10 cellular contexts compared by ENCODE assay signal in genomic region chr9:124279531-124280175, GRCh38. TPM values are rescaled to one million over a fixed set of nuclear protein-coding genes. Genes with fewer than 3 reads are reported as not detected.
DNase-seq lines count a peak whose midpoint lies in the region; ATAC-seq and TF ChIP-seq lines count a peak whose summit lies in the region.
"Had no signal": no experiment of that assay in that cellular context is flagged by ENCODE, and none has a peak within 500 bp of the region (broad histone marks: within the 10 kb centered on the region; RNA-seq: fewer than 3 reads in every experiment).

No MANE protein-coding gene starts in this region.

- no peak overlapping the region for H2AFZ ChIP-seq in ACC112 (ENCODE audit: low read length, unreplicated experiment)
- H2AFZ ChIP-seq in OCI-LY7 (ENCODE audit: low read length): no peak overlapping the region

- H3K9me3 ChIP-seq in SK-N-MC (ENCODE audit: low read depth, low read length) (no peaks in the 10 kb centered on the region), esophagus squamous epithelium (no peaks in the 10 kb centered on the region), OCI-LY7 (ENCODE audit: low read length) (no peaks in the 10 kb centered on the region)

- H3K27me3 ChIP-seq in ACC112 (ENCODE audit: insufficient read depth, low read length) (no peaks in the 10 kb centered on the region), esophagus squamous epithelium (no peaks in the 10 kb centered on the region)

- H4K20me1 ChIP-seq in OCI-LY7 (ENCODE audit: insufficient read depth, low read length): no peaks in the 10 kb centered on the region

- no peaks in the 10 kb centered on the region for H3K9me2 ChIP-seq in OCI-LY7 (ENCODE audit: insufficient read depth, low read length)

- H3K36me3 ChIP-seq in ACC112 (ENCODE audit: insufficient read depth, low read length) (no peaks in the 10 kb centered on the region; the same call in 1 of the 2 replicates), SK-N-MC (ENCODE audit: insufficient read depth, low read length) (no peaks in the 10 kb centered on the region), esophagus squamous epithelium (no peaks in the 10 kb centered on the region), OCI-LY7 (ENCODE audit: insufficient read depth, low read length) (no peaks in the 10 kb centered on the region; the same call in 1 of the 2 replicates)

- H3K9me3 Mint-ChIP-seq in osteocyte (ENCODE audit: unreplicated experiment): no peaks in the 10 kb centered on the region
- H3K9me3 Mint-ChIP-seq: activated CD4-positive, alpha-beta memory T cell treated with anti-CD3 and anti-CD28 coated beads for 36 hours had no signal

- TF ChIP-seq CTCF in esophagus squamous epithelium (IDR thresholded peaks at IDR 0.05) (no peak), osteocyte (IDR thresholded peaks at IDR 0.05) (no peak), OCI-LY7 (conservative IDR thresholded peaks at IDR 0.05; ENCODE audit: low read length) (no peak)

- H3K27ac Mint-ChIP-seq in osteocyte (ENCODE audit: unreplicated experiment): peak overlapping the region; percentile 99
- H3K27ac Mint-ChIP-seq: activated CD4-positive, alpha-beta memory T cell treated with anti-CD3 and anti-CD28 coated beads for 36 hours had no signal

- POLR2A ChIA-PET in OCI-LY7 (lab: Charles Lee): no interaction called here

- H3K4me3 ChIP-seq in ACC112 (ENCODE audit: low read depth, low read length) (no peak overlapping the region), SK-N-MC (no peak overlapping the region), esophagus squamous epithelium (no peak overlapping the region), OCI-LY7 (ENCODE audit: low read depth, low read length, poor library complexity, severe bottlenecking) (no peak overlapping the region)

- TF ChIP-seq POLR2A in esophagus squamous epithelium (IDR thresholded peaks at IDR 0.05): no peak

- no peak overlapping the region for H3K4me2 ChIP-seq in OCI-LY7 (ENCODE audit: low read length)

- ATAC-seq in GM19467 (IDR thresholded peaks at IDR 0.05; ENCODE audit: unreplicated experiment) (no peak), HG03196 (IDR thresholded peaks at IDR 0.05; ENCODE audit: unreplicated experiment) (no peak)

- intact Hi-C loops in esophagus squamous epithelium (cut with DNase I): no loop called here
- intact Hi-C loops in OCI-LY7 (cut with micrococcal nuclease; ENCODE audit: unreplicated experiment): no loop called here

- H3K36me3 Mint-ChIP-seq in osteocyte (ENCODE audit: unreplicated experiment): peaks cover 6% of the 10 kb centered on the region
- H3K36me3 Mint-ChIP-seq: activated CD4-positive, alpha-beta memory T cell treated with anti-CD3 and anti-CD28 coated beads for 36 hours had no signal

- no peak overlapping the region for H3K4me3 Mint-ChIP-seq in osteocyte (ENCODE audit: unreplicated experiment)
- H3K4me3 Mint-ChIP-seq: activated CD4-positive, alpha-beta memory T cell treated with anti-CD3 and anti-CD28 coated beads for 36 hours had no signal

- H3K9ac ChIP-seq in SK-N-MC (ENCODE audit: insufficient read length): no peak overlapping the region

- no peak for DNase-seq in SK-N-MC (ENCODE audit: low read depth, low spot score)
- no peak for DNase-seq in esophagus squamous epithelium (lab: John Stamatoyannopoulos, UW)
- DNase-seq in osteocyte (ENCODE audit: extremely low spot score, unreplicated experiment): no peak
- DNase-seq in activated CD4-positive, alpha-beta T cell treated with anti-CD3 and anti-CD28 coated beads for 48 hours: no peak
- no peak for DNase-seq in OCI-LY7 (ENCODE audit: low spot score)
- DNase-seq: activated CD4-positive, alpha-beta memory T cell treated with anti-CD3 and anti-CD28 coated beads for 36 hours; NCI-H2171 had no signal

- 59 to 69% methylated on average over 8 to 9 of the region's 11 CpGs for WGBS in esophagus squamous epithelium, 2 donors

- no TSS peak for BruUV-seq in OCI-LY7 (replicated peaks; lab: Mats Ljungman, UMichigan)

- H3K27ac ChIP-seq in ACC112 (ENCODE audit: low read depth, low read length) (peak overlapping the region; percentile 88), SK-N-MC (peak overlapping the region; percentile 67; the same call in 1 of the 2 replicates), esophagus squamous epithelium (peak overlapping the region; percentile 66 to 88 (median 80)), OCI-LY7 (ENCODE audit: low read depth, low read length, poor library complexity, severe bottlenecking) (no peak overlapping the region)

- peaks cover 60% of the 10 kb centered on the region for H3K4me1 ChIP-seq in ACC112 (ENCODE audit: control insufficient read depth, insufficient read depth, low read length, unreplicated experiment)
- peaks cover 18 to 81% (median 45%) of the 10 kb centered on the region in 3 donors for H3K4me1 ChIP-seq in esophagus squamous epithelium
- no peaks in the 10 kb centered on the region for H3K4me1 ChIP-seq in OCI-LY7 (ENCODE audit: insufficient read depth, low read length, poor library complexity, severe bottlenecking)

- no peaks in the 10 kb centered on the region for H3K27me3 Mint-ChIP-seq in osteocyte (ENCODE audit: unreplicated experiment)
- H3K27me3 Mint-ChIP-seq: activated CD4-positive, alpha-beta memory T cell treated with anti-CD3 and anti-CD28 coated beads for 36 hours had no signal

- peaks cover 84% of the 10 kb centered on the region for H3K4me1 Mint-ChIP-seq in osteocyte (ENCODE audit: unreplicated experiment)

- CTCF ChIA-PET in OCI-LY7 (lab: Charles Lee; ENCODE audit: unreplicated experiment): no interaction called here

- H3K79me2 ChIP-seq in ACC112 (ENCODE audit: control insufficient read depth, insufficient read depth, low read length, unreplicated experiment) (peaks cover 95% of the 10 kb centered on the region), OCI-LY7 (ENCODE audit: insufficient read depth, low read depth, low read length) (no peaks in the 10 kb centered on the region)

RNA-seq across cellular contexts. Expression of gene NEK6, which starts 21.9 kb away (rescaled TPM):
- 10 to 100 TPM in 2 of 4 donors, 1 to 10 TPM in 2; 2.0 to 15.3 (median 7.3) TPM for total RNA-seq in esophagus squamous epithelium
- 111 and 115 TPM in 2 replicates for total RNA-seq in osteocyte
- 4.4 and 5.6 TPM in 2 replicates for total RNA-seq in OCI-LY7 (2014; rRNA removed; shearing (Covaris generic))
- 12.1 and 16.4 TPM in 2 replicates for total RNA-seq in OCI-LY7 (2022)
